ENCODE assay signal across 17 cellular contexts in the genomic region with DNA sequence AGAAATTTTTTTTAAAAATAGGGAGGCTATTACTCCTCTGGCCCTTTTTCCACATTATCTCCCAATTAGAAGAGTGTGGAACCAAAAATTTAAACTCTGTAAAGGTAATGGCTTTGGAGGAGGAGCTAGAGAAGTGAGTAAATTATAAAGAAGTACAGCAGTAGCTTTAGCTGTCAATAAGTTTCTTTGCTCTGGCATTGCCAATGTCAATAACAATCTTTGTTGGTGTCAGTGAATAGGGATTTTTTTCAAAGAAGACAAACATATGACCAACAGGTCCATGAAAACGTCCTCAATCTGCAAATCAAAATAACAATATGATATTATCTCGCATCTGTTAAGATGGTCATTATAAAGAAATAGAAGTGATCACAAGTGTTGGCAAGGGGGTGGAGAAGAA.
DNase-seq lines count a peak whose midpoint lies in the region; ATAC-seq, FAIRE-seq and TF ChIP-seq lines count a peak whose summit lies in the region.
"Had no signal": no experiment of that assay in that cellular context is flagged by ENCODE, and none has a peak within 500 bp of the region (broad histone marks: within the 10 kb centered on the region; RNA-seq: fewer than 3 reads in every experiment).

No MANE protein-coding gene starts in this region.

- ATAC-seq in HepG2 (no peak; the same call in 2 of the 3 replicates), SK-N-SH treated with all-trans-retinoic acid at 6 μM for 48 hours (no peak)

- no peak overlapping the region for H3K4me2 ChIP-seq in HepG2 (ENCODE audit: low read depth, low read length)
- no peak overlapping the region for H3K4me2 ChIP-seq in parathyroid adenoma (ENCODE audit: low read length)
- no peak overlapping the region for H3K4me2 ChIP-seq in mesenchymal stem cell (ENCODE audit: low read length, poor library complexity, severe bottlenecking)

- in situ Hi-C loops in HepG2 (cut with HindIII; ENCODE audit: extremely low pct_ligation_motif_present, low pct_unique_long_range_greater_than_20kb) (no loop called here), transverse colon (cut with MboI; ENCODE audit: low pct_ligation_motif_present in 1 of 4, low pct_unique_long_range_greater_than_20kb in 1 of 4, low sequenced_read_pairs in 3 of 4) (no loop called here)

- H3K79me2 ChIP-seq in HepG2 (ENCODE audit: insufficient read depth, low read length) (no peaks in the 10 kb centered on the region), parathyroid adenoma (no peaks in the 10 kb centered on the region)

- no peak overlapping the region for H3K9ac ChIP-seq in HepG2 (ENCODE audit: insufficient read depth, low read depth, low read length)
- no peak overlapping the region for H3K9ac ChIP-seq in parathyroid adenoma
- H3K9ac ChIP-seq in mesenchymal stem cell (ENCODE audit: low read length) = no peak overlapping the region
- H3K9ac ChIP-seq: BLaER1 treated with 17β-estradiol and CSF1 and Interleukin-3, amounts not matched to agents 10 nM and 100 nM had no signal

- TF ChIP-seq CTCF in VCaP (conservative IDR thresholded peaks at IDR 0.05) = no peak
- TF ChIP-seq CTCF in HepG2 (CRISPR knock-in tag; IDR thresholded peaks at IDR 0.05) = no peak
- no peak for TF ChIP-seq CTCF in parathyroid adenoma (IDR thresholded peaks at IDR 0.05)
- no peak for TF ChIP-seq CTCF in transverse colon (IDR thresholded peaks at IDR 0.05)

- H3K9me3 ChIP-seq in HepG2 (ENCODE audit: low read length) (peaks cover 4% of the 10 kb centered on the region; the same call in 1 of the 2 replicates), parathyroid adenoma (ENCODE audit: control insufficient read depth, low read length) (no peaks in the 10 kb centered on the region), transverse colon (no peaks in the 10 kb centered on the region), mesenchymal stem cell (ENCODE audit: control insufficient read depth, low read length) (no peaks in the 10 kb centered on the region)

- no peak overlapping the region for H2AFZ ChIP-seq in HepG2 (ENCODE audit: low read length)
- peak overlapping the region; percentile 19 for H2AFZ ChIP-seq in parathyroid adenoma
- no peak overlapping the region for H2AFZ ChIP-seq in mesenchymal stem cell (ENCODE audit: low read depth, low read length)

- no peak for FAIRE-seq in HepG2 (lab: Jason Lieb, UNC)
- FAIRE-seq: GM12892, HTR-8/SVneo had no signal

- intact Hi-C loops in HepG2 (cut with micrococcal nuclease; ENCODE audit: unreplicated experiment) = no loop called here
- intact Hi-C loops in transverse colon (cut with DNase I; ENCODE audit: low total_unique reads) = no loop called here

- H2AK5ac ChIP-seq in mesenchymal stem cell (ENCODE audit: low read length, severe bottlenecking) = no peak overlapping the region

- CTCF ChIA-PET in HepG2 (lab: Yijun Ruan, JAX; ENCODE audit: low intra/inter-chr PET ratio, low total read pairs) = no interaction called here

- TF ChIP-seq RAD21 in HepG2 (CRISPR knock-in tag; IDR thresholded peaks at IDR 0.05) = no peak

- no peak overlapping the region for H4K8ac ChIP-seq in mesenchymal stem cell (ENCODE audit: low read length)

- no peak overlapping the region for H3K23ac ChIP-seq in mesenchymal stem cell (ENCODE audit: low read length in 2 of 2)

- WGBS in HepG2 (ENCODE audit: low lambda C conversion rate) = 47% methylated on average over 2 of the region's 2 CpGs
- WGBS in transverse colon (ENCODE audit: low coverage in 1 of 2), 2 donors = 53 to 56% methylated on average over 2 of the region's 2 CpGs
- no CpG with 5 or more reads among the region's 2 CpGs for WGBS in mesenchymal stem cell

- no peak overlapping the region for H4K91ac ChIP-seq in mesenchymal stem cell (ENCODE audit: low read length)

- H3K27ac ChIP-seq in VCaP (peak overlapping the region; percentile 61), HepG2 (ENCODE audit: extremely low read length, insufficient read depth, low read length) (no peak overlapping the region), parathyroid adenoma (no peak overlapping the region), transverse colon (no peak overlapping the region), mesenchymal stem cell (ENCODE audit: low read length, poor library complexity, severe bottlenecking) (no peak overlapping the region)
- H3K27ac ChIP-seq: BLaER1 treated with 17β-estradiol and CSF1 and Interleukin-3, amounts not matched to agents 10 nM and 100 nM had no signal

- H3K79me1 ChIP-seq in mesenchymal stem cell (replicated peaks; ENCODE audit: low read length, poor library complexity, severe bottlenecking) = no peaks in the 10 kb centered on the region

- H3K4me1 ChIP-seq in HepG2 (ENCODE audit: insufficient read depth, low read length) (peaks cover 32% of the 10 kb centered on the region), parathyroid adenoma (peaks cover 12% of the 10 kb centered on the region), transverse colon (peaks cover 0 to 5% (median 0%) of the 10 kb centered on the region in 4 donors), mesenchymal stem cell (ENCODE audit: control insufficient read depth, insufficient read depth, low read depth, low read length) (no peaks in the 10 kb centered on the region)

- H2BK120ac ChIP-seq in mesenchymal stem cell (ENCODE audit: low read depth, low read length) = no peak overlapping the region

- no peaks in the 10 kb centered on the region for H4K20me1 ChIP-seq in HepG2 (ENCODE audit: insufficient read depth, low read length)
- H4K20me1 ChIP-seq: BLaER1 treated with 17β-estradiol and CSF1 and Interleukin-3, amounts not matched to agents 10 nM and 100 nM had no signal

- DNase-seq in DMS53 (lab: John Stamatoyannopoulos, UW) (peak; percentile 30), HepG2 (ENCODE audit: low spot score) (no peak), transverse colon (no peak), mesenchymal stem cell (no peak)
- no peak for DNase-seq in stimulated activated CD8-positive, alpha-beta memory T cell treated with anti-CD3 and anti-CD28 coated beads, Interleukin-4, amount 100 ng/mL, for 48 hours
- DNase-seq: 8988T; CD4-positive, alpha-beta T cell; DND-41; GDM1; HCEC 1CT; HFFc6 had no signal

- BruUV-seq in HepG2 (replicated peaks; lab: Mats Ljungman, UMichigan) = no TSS peak

- H2BK15ac ChIP-seq in mesenchymal stem cell (ENCODE audit: low read depth, poor library complexity, severe bottlenecking) = no peak overlapping the region

- H3K4me3 ChIP-seq in HepG2 (replicated peaks in 1 of 3; ENCODE audit: insufficient read depth in 1 of 3, low read depth in 2 of 3, low read length in 3 of 3) (no peak overlapping the region), parathyroid adenoma (ENCODE audit: low read depth, low read length) (no peak overlapping the region), transverse colon (no peak overlapping the region), mesenchymal stem cell (ENCODE audit: insufficient read depth in 1 of 2, low read depth in 1 of 2, low read length in 2 of 2) (no peak overlapping the region)
- H3K4me3 ChIP-seq: BLaER1 treated with 17β-estradiol and CSF1 and Interleukin-3, amounts not matched to agents 10 nM and 100 nM had no signal

- POLR2A ChIA-PET in HepG2 (lab: Yijun Ruan, JAX) = no interaction called here

- TF ChIP-seq POLR2A in HepG2 (IDR thresholded peaks at IDR 0.05; ENCODE audit: insufficient read depth in 1 of 2, low read depth in 2 of 2, low read length in 2 of 2) (no peak), transverse colon (IDR thresholded peaks at IDR 0.05) (no peak)

- H3K36me3 ChIP-seq in HepG2 (replicated peaks in 1 of 2; ENCODE audit: control insufficient read depth in 1 of 2, insufficient read depth in 2 of 2, low read length in 2 of 2) (no peaks in the 10 kb centered on the region), parathyroid adenoma (ENCODE audit: control insufficient read depth, insufficient read depth, low read length) (no peaks in the 10 kb centered on the region), transverse colon (no peaks in the 10 kb centered on the region), mesenchymal stem cell (ENCODE audit: control insufficient read depth in 1 of 2, insufficient read depth in 2 of 2, low read depth in 1 of 2, low read length in 2 of 2) (no peaks in the 10 kb centered on the region)
- H3K36me3 ChIP-seq: BLaER1 treated with 17β-estradiol and CSF1 and Interleukin-3, amounts not matched to agents 10 nM and 100 nM had no signal

- H2BK12ac ChIP-seq in mesenchymal stem cell (ENCODE audit: low read length in 2 of 2) = no peak overlapping the region

- H3K27me3 ChIP-seq in HepG2 (ENCODE audit: control insufficient read depth in 1 of 2, insufficient read depth in 2 of 2, low read length in 2 of 2) = no peaks in the 10 kb centered on the region
- no peaks in the 10 kb centered on the region for H3K27me3 ChIP-seq in parathyroid adenoma (ENCODE audit: control insufficient read depth, insufficient read depth, low read length)
- no peaks in the 10 kb centered on the region for H3K27me3 ChIP-seq in transverse colon
- no peaks in the 10 kb centered on the region for H3K27me3 ChIP-seq in mesenchymal stem cell (ENCODE audit: control insufficient read depth in 1 of 2, insufficient read depth in 1 of 2, low read length in 2 of 2)
- H3K27me3 ChIP-seq: BLaER1 treated with 17β-estradiol and CSF1 and Interleukin-3, amounts not matched to agents 10 nM and 100 nM had no signal

- no peak overlapping the region for H3K14ac ChIP-seq in mesenchymal stem cell (ENCODE audit: low read length in 2 of 2)

- H2BK5ac ChIP-seq in mesenchymal stem cell (ENCODE audit: low read depth, low read length, poor library complexity, severe bottlenecking) = no peak overlapping the region

- no peak overlapping the region for H3K4ac ChIP-seq in mesenchymal stem cell (ENCODE audit: low read depth in 1 of 2, low read length in 2 of 2)

- no peak overlapping the region for H3K18ac ChIP-seq in mesenchymal stem cell (ENCODE audit: low read depth in 1 of 2, low read length in 2 of 2)

- no peak for TF ChIP-seq EP300 in HepG2 (IDR thresholded peaks at IDR 0.05; ENCODE audit: low read depth in 2 of 2, low read length in 2 of 2)
- no peak for TF ChIP-seq EP300 in HepG2 (CRISPR knock-in tag; IDR thresholded peaks at IDR 0.05; ENCODE audit: borderline replicate concordance)
- TF ChIP-seq EP300 in transverse colon (IDR thresholded peaks at IDR 0.05; ENCODE audit: low read depth) = no peak

TF ChIP-seq in HepG2, 621 proteins besides CTCF, POLR2A, EP300 and RAD21 (continues in another document):
- TF ChIP-seq KLF15 (CRISPR knock-in tag; IDR thresholded peaks at IDR 0.05; ENCODE audit: borderline replicate concordance) = no peak

TF ChIP-seq in SK-N-SH treated with all-trans-retinoic acid at 6 μM for 48 hours, 23 proteins besides CTCF, POLR2A, EP300 and RAD21 (continues in another document):
- no peak for TF ChIP-seq CSDC2 (CRISPR knock-in tag; IDR thresholded peaks at IDR 0.05)
- TF ChIP-seq OSR1 (CRISPR knock-in tag; IDR thresholded peaks at IDR 0.05) = no peak
- TF ChIP-seq SNAI2 (CRISPR knock-in tag; IDR thresholded peaks at IDR 0.05) = no peak
